Comparison of ENCODE assay signal across 1 cellular context in the genomic region with DNA sequence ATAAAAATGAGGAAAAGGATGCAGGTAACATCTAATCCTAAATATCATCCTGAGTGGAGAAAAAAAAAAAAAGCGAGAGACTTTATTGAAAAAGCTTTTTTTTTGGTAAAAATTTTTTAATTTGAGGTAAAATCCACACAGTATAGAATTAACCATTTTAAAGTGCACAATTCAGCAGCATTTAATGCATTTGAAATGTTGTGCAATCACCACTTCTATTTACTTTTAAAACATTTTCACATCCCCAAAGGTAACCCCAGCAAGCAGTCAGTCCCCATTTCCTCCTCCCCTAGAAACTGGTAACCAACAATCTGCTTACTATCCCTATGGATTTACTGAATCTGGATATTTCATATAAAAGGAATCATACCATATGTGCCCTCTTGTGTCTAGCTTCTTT.
TF ChIP-seq lines count a peak whose summit lies in the region.

No MANE protein-coding gene starts in this region.

TF ChIP-seq in K562, 482 proteins besides CTCF, POLR2A, EP300 and RAD21 (continued from another document):
- TF ChIP-seq, protein P1, sequence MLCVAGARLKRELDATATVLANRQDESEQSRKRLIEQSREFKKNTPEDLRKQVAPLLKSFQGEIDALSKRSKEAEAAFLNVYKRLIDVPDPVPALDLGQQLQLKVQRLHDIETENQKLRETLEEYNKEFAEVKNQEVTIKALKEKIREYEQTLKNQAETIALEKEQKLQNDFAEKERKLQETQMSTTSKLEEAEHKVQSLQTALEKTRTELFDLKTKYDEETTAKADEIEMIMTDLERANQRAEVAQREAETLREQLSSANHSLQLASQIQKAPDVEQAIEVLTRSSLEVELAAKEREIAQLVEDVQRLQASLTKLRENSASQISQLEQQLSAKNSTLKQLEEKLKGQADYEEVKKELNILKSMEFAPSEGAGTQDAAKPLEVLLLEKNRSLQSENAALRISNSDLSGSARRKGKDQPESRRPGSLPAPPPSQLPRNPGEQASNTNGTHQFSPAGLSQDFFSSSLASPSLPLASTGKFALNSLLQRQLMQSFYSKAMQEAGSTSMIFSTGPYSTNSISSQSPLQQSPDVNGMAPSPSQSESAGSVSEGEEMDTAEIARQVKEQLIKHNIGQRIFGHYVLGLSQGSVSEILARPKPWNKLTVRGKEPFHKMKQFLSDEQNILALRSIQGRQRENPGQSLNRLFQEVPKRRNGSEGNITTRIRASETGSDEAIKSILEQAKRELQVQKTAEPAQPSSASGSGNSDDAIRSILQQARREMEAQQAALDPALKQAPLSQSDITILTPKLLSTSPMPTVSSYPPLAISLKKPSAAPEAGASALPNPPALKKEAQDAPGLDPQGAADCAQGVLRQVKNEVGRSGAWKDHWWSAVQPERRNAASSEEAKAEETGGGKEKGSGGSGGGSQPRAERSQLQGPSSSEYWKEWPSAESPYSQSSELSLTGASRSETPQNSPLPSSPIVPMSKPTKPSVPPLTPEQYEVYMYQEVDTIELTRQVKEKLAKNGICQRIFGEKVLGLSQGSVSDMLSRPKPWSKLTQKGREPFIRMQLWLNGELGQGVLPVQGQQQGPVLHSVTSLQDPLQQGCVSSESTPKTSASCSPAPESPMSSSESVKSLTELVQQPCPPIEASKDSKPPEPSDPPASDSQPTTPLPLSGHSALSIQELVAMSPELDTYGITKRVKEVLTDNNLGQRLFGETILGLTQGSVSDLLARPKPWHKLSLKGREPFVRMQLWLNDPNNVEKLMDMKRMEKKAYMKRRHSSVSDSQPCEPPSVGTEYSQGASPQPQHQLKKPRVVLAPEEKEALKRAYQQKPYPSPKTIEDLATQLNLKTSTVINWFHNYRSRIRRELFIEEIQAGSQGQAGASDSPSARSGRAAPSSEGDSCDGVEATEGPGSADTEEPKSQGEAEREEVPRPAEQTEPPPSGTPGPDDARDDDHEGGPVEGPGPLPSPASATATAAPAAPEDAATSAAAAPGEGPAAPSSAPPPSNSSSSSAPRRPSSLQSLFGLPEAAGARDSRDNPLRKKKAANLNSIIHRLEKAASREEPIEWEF (CRISPR knock-in tag; IDR thresholded peaks at IDR 0.05): no peak
- TF ChIP-seq, protein P2, sequence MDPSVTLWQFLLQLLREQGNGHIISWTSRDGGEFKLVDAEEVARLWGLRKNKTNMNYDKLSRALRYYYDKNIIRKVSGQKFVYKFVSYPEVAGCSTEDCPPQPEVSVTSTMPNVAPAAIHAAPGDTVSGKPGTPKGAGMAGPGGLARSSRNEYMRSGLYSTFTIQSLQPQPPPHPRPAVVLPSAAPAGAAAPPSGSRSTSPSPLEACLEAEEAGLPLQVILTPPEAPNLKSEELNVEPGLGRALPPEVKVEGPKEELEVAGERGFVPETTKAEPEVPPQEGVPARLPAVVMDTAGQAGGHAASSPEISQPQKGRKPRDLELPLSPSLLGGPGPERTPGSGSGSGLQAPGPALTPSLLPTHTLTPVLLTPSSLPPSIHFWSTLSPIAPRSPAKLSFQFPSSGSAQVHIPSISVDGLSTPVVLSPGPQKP (CRISPR knock-in tag; IDR thresholded peaks at IDR 0.05): no peak
- TF ChIP-seq BRF1 (IDR thresholded peaks at IDR 0.05; ENCODE audit: borderline replicate concordance, extremely low read depth, insufficient read length) (no peak), SMAD3 (CRISPR knock-in tag; conservative IDR thresholded peaks at IDR 0.05) (no peak), FOXM1 (IDR thresholded peaks at IDR 0.05; ENCODE audit: low read depth) (no peak), FOXM1 (CRISPR knock-in tag; IDR thresholded peaks at IDR 0.05; ENCODE audit: low read depth) (no peak), BACH1 (tag; IDR thresholded peaks at IDR 0.05) (no peak), CEBPG (CRISPR knock-in tag; IDR thresholded peaks at IDR 0.05) (no peak), CEBPG (tag; conservative IDR thresholded peaks at IDR 0.05 in 1 of 2, IDR thresholded peaks at IDR 0.05 in 1 of 2) (peak in 1 of 2 experiments; percentile 60; a peak in 1 of 4 replicates), SRF (CRISPR knock-in tag; IDR thresholded peaks at IDR 0.05) (no peak), NCOA1 (IDR thresholded peaks at IDR 0.05; ENCODE audit: low read depth) (no peak), RBFOX2 (IDR thresholded peaks at IDR 0.05; ENCODE audit: low read depth, low read length) (no peak), KLF10 (CRISPR knock-in tag; IDR thresholded peaks at IDR 0.05) (no peak), JUN (IDR thresholded peaks at IDR 0.05; ENCODE audit: borderline replicate concordance, low read depth, low read length) (no peak), JUN (CRISPR knock-in tag; IDR thresholded peaks at IDR 0.05; ENCODE audit: borderline replicate concordance) (no peak), CEBPB (tag; IDR thresholded peaks at IDR 0.05) (peak; percentile 33; the same call in 1 of the 2 replicates)
- TF ChIP-seq, protein P3, sequence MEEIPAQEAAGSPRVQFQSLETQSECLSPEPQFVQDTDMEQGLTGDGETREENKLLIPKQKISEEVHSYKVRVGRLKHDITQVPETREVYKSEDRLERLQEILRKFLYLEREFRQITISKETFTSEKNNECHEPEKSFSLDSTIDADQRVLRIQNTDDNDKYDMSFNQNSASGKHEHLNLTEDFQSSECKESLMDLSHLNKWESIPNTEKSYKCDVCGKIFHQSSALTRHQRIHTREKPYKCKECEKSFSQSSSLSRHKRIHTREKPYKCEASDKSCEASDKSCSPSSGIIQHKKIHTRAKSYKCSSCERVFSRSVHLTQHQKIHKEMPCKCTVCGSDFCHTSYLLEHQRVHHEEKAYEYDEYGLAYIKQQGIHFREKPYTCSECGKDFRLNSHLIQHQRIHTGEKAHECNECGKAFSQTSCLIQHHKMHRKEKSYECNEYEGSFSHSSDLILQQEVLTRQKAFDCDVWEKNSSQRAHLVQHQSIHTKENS (CRISPR knock-in tag; IDR thresholded peaks at IDR 0.05): no peak
TF ChIP-seq in K562: peak in this region for 2.
